28 cellular contexts compared by ENCODE assay signal in genomic region chr3:189853906-189854305, GRCh38.
"Had no signal": no experiment of that assay in that cellular context is flagged by ENCODE, and none has a peak within 500 bp of the region (broad histone marks: within the 10 kb centered on the region; RNA-seq: fewer than 3 reads in every experiment).

No MANE protein-coding gene starts in this region.

- H3K4me1 ChIP-seq: breast epithelium, SJSA1 had no signal

- H3K27me3 ChIP-seq: adrenal gland, breast epithelium, SJSA1 had no signal

- ATAC-seq: activated CD8-positive, alpha-beta memory T cell treated with anti-CD3 and anti-CD28 coated beads, Interleukin-2, amount 10 ng/mL, durations not matched to agents 7 days and 5 days; activated T-cell treated with anti-CD3 and anti-CD28 coated beads, Interleukin-2, amount 50 U/mL, for 4 hours; SK-N-SH treated with all-trans-retinoic acid at 6 μM for 48 hours; WTC11 had no signal

- H3K36me3 ChIP-seq: adrenal gland, breast epithelium, SJSA1 had no signal

- H3K9me3 ChIP-seq: adrenal gland, breast epithelium, SJSA1 had no signal

- H3K27ac ChIP-seq: adrenal gland, breast epithelium, SJSA1 had no signal

- H3K4me3 ChIP-seq: adrenal gland, breast epithelium, SJSA1 had no signal

- DNase-seq: activated CD4-positive, alpha-beta T cell treated with anti-CD3 and anti-CD28 coated beads, Interleukin-2, amount 10 ng/mL, durations not matched to agents 24 days and 14 days; activated CD4-positive, alpha-beta T cell treated with anti-CD3 and anti-CD28 coated beads, Interleukin-2, amount 50 U/mL, for 48 hours; activated CD4-positive, CD25-positive, alpha-beta regulatory T cell treated with anti-CD3 and anti-CD28 coated beads, Interleukin-2, amount 50 U/mL, for 72 hours; activated CD8-positive, alpha-beta memory T cell treated with anti-CD3 and anti-CD28 coated beads, Interleukin-2, amount 10 ng/mL, durations not matched to agents 7 days and 5 days; activated effector memory CD4-positive, alpha-beta T cell treated with anti-CD3 and anti-CD28 coated beads, Interleukin-2, amount 50 U/mL, for 16 hours; activated naive CD4-positive, alpha-beta T cell treated with Interleukin-2 at 50 U/mL for 16 hours; activated naive CD8-positive, alpha-beta T cell treated with anti-CD3 and anti-CD28 coated beads for 36 hours; activated T-cell treated with anti-CD3 and anti-CD28 coated beads, Interleukin-2, amount 50 U/mL, for 4 hours; adrenal gland; aorta; caudate nucleus; KG1; NCI-H1092 treated with DMSO at 0.1 percent for 48 hours; NCI-H1417 treated with DMSO at 0.1 percent for 48 hours; NCI-H1694; NCI-H2029; NCI-H2107; NCI-H2171 treated with DMSO at 0.1 percent for 48 hours; NCI-H226; NCI-H526; NCI-H774; Right ventricle myocardium superior; RPMI8226; SW 1271 had no signal
